ENCODE assay signal across 1 cellular context in genomic region chr9:94945191-94946144, GRCh38.
TF ChIP-seq lines count a peak whose summit lies in the region.

No MANE protein-coding gene starts in this region.

TF ChIP-seq in K562, 482 proteins besides CTCF, POLR2A, EP300 and RAD21 (continued from another document):
- peak; percentile 19 to 67 for TF ChIP-seq E2F6 (IDR thresholded peaks at IDR 0.05; ENCODE audit: borderline replicate concordance in 1 of 2, extremely low read depth in 1 of 2, insufficient read depth in 1 of 2, insufficient read length in 1 of 2, low read depth in 1 of 2, low read length in 1 of 2, poor library complexity in 1 of 2, severe bottlenecking in 1 of 2)
- TF ChIP-seq ELK3 (CRISPR knock-in tag; IDR thresholded peaks at IDR 0.05), result no peak
- TF ChIP-seq ZC3H11A (IDR thresholded peaks at IDR 0.05; ENCODE audit: low read depth, low read length), result no peak
- TF ChIP-seq TCF3 (CRISPR knock-in tag; IDR thresholded peaks at IDR 0.05), result 0 out of 2 replicates have a peak, but pooled peaks have one; percentile 16
- TF ChIP-seq NFE2 (IDR thresholded peaks at IDR 0.05; ENCODE audit: low read depth), result peak; percentile 44; the same call in 1 of the 2 replicates
- peak; percentile 25; the same call in 1 of the 2 replicates for TF ChIP-seq ZNF316 (IDR thresholded peaks at IDR 0.05)
- no peak for TF ChIP-seq ZNF174 (CRISPR knock-in tag; IDR thresholded peaks at IDR 0.05)
- TF ChIP-seq MGA (IDR thresholded peaks at IDR 0.05), result peak; percentile 86
- 0 out of 2 replicates have a peak, but pooled peaks have one; percentile 39 for TF ChIP-seq ZNF263 (CRISPR knock-in tag; IDR thresholded peaks at IDR 0.05; ENCODE audit: borderline replicate concordance)
- peak; percentile 72 for TF ChIP-seq EGR1 (conservative IDR thresholded peaks at IDR 0.05)
- no peak for TF ChIP-seq GABPB2 (CRISPR knock-in tag; conservative IDR thresholded peaks at IDR 0.05)
- peak; percentile 58; the same call in 1 of the 2 replicates for TF ChIP-seq ZNF592 (IDR thresholded peaks at IDR 0.05)
- TF ChIP-seq MNT (conservative IDR thresholded peaks at IDR 0.05), result peak in 1 of 2 experiments; percentile 44; a peak in 1 of 4 replicates
- peak; percentile 39; the same call in 1 of the 2 replicates for TF ChIP-seq CBFA2T2 (conservative IDR thresholded peaks at IDR 0.05)
- peak; percentile 34; the same call in 1 of the 2 replicates for TF ChIP-seq EP400 (IDR thresholded peaks at IDR 0.05)
- peak; percentile 66 for TF ChIP-seq SMARCA4 (IDR thresholded peaks at IDR 0.05)
- peak; percentile 49; the same call in 1 of the 2 replicates for TF ChIP-seq C11orf30 (IDR thresholded peaks at IDR 0.05; ENCODE audit: low read depth)
- peak; percentile 46 for TF ChIP-seq CBFA2T3 (IDR thresholded peaks at IDR 0.05)
TF ChIP-seq in K562: peak in this region for 27.
